In genomic region chr14:105442834-105443233, GRCh38 we compare ENCODE assay signal across 21 cellular contexts. TPM values are rescaled to one million over a fixed set of nuclear protein-coding genes. Genes with fewer than 3 reads are reported as not detected.
A peak's percentile ranks its signal among the peaks of the same experiment; 100 is the strongest.
DNase-seq lines count a peak whose midpoint lies in the region; ATAC-seq and TF ChIP-seq lines count a peak whose summit lies in the region.
"Had no signal": no experiment of that assay in that cellular context is flagged by ENCODE, and none has a peak within 500 bp of the region (broad histone marks: within the 10 kb centered on the region; RNA-seq: fewer than 3 reads in every experiment).

No MANE protein-coding gene starts in this region.

- POLR2A ChIA-PET in HEK293 (lab: Yijun Ruan, JAX) = no interaction called here

- H2BK120ac ChIP-seq in trophoblast cell (ENCODE audit: insufficient read depth, low read length, poor library complexity) = no peak overlapping the region

- no peaks in the 10 kb centered on the region for H3K79me1 ChIP-seq in trophoblast cell (ENCODE audit: low read length)

- H4K8ac ChIP-seq in trophoblast cell (ENCODE audit: low read depth, low read length) = no peak overlapping the region

- H3K36me3 ChIP-seq in cardiac muscle cell (no peaks in the 10 kb centered on the region), HEK293 (ENCODE audit: control insufficient read depth in 2 of 2, insufficient read depth in 1 of 2, low read length in 2 of 2) (peaks cover 0 to 64% of the 10 kb centered on the region in 2 experiments; a peak in 2 of 3 replicates), gastroesophageal sphincter (peaks cover 0 to 73% of the 10 kb centered on the region in 2 donors), trophoblast cell (ENCODE audit: control insufficient read depth in 1 of 2, insufficient read depth in 2 of 2, low read length in 2 of 2) (peaks cover 48 to 49% of the 10 kb centered on the region in 2 experiments)

- CTCF ChIA-PET in HEK293 (lab: Yijun Ruan, JAX) = no interaction called here

- no peak overlapping the region for H2AK5ac ChIP-seq in trophoblast cell (ENCODE audit: low read length)

- no peak overlapping the region for H3K23ac ChIP-seq in trophoblast cell (ENCODE audit: low read length)

- TF ChIP-seq CTCF in cardiac muscle cell (IDR thresholded peaks at IDR 0.05; ENCODE audit: low read depth, low read length) (no peak), HEK293 (tag by site-specific recombination; IDR thresholded peaks at IDR 0.05) (no peak), gastroesophageal sphincter (IDR thresholded peaks at IDR 0.05) (no peak)

- H3K9me3 ChIP-seq in cardiac muscle cell (ENCODE audit: low read depth) = no peaks in the 10 kb centered on the region
- no peaks in the 10 kb centered on the region for H3K9me3 ChIP-seq in HEK293 (ENCODE audit: control insufficient read depth, insufficient read depth, low read depth, low read length)
- no peaks in the 10 kb centered on the region for H3K9me3 ChIP-seq in gastroesophageal sphincter
- peaks cover 6% of the 10 kb centered on the region for H3K9me3 ChIP-seq in trophoblast cell (ENCODE audit: insufficient read depth, low read depth, low read length)
- H3K9me3 ChIP-seq: A549, BLaER1 had no signal

- no peak overlapping the region for H3K18ac ChIP-seq in trophoblast cell (ENCODE audit: low read length)

- DNase-seq in cardiac muscle cell (ENCODE audit: low read depth in 1 of 2, low spot score in 1 of 2) (no peak), Right ventricle myocardium inferior (ENCODE audit: missing footprints) (no peak), trophoblast cell (no peak), iPS-NIHi11 (ENCODE audit: low spot score) (no peak)
- DNase-seq: AML-193; CD4-positive, alpha-beta memory T cell; DMS153; DMS79; GDM1; GOT3; H7 had no signal

- H3K4me3 ChIP-seq in cardiac muscle cell (no peak overlapping the region), HEK293 (ENCODE audit: low read depth, low read length) (no peak overlapping the region), gastroesophageal sphincter (no peak overlapping the region), trophoblast cell (ENCODE audit: low read depth, low read length) (peak overlapping the region; percentile 49)
- H3K4me3 ChIP-seq: A549, BLaER1 had no signal

- no peak overlapping the region for H2AFZ ChIP-seq in trophoblast cell (ENCODE audit: insufficient read depth, low read length, poor library complexity)

- intact Hi-C loops in Right ventricle myocardium inferior (cut with DNase I) = no loop called here

- no peak overlapping the region for H3K14ac ChIP-seq in trophoblast cell (ENCODE audit: low read length)

- no peak overlapping the region for H3K4me2 ChIP-seq in trophoblast cell (ENCODE audit: low read length)
- H3K4me2 ChIP-seq: A549, BLaER1 had no signal

- H3K27me3 ChIP-seq in cardiac muscle cell (no peaks in the 10 kb centered on the region), gastroesophageal sphincter (no peaks in the 10 kb centered on the region), trophoblast cell (ENCODE audit: insufficient read depth, low read length) (no peaks in the 10 kb centered on the region)
- H3K27me3 ChIP-seq: BLaER1 had no signal

- 80% methylated on average over 1 of the region's 12 CpGs; no CpG with 5 or more reads in 1 of the 2 donors for WGBS in gastroesophageal sphincter (ENCODE audit: low coverage in 1 of 2), 2 donors
- no CpG with 5 or more reads among the region's 12 CpGs for WGBS in trophoblast cell (ENCODE audit: extremely low coverage, insufficient coverage, insufficient read length)

- H3K27ac ChIP-seq in cardiac muscle cell (peak overlapping the region; percentile 17), HEK293 (ENCODE audit: extremely low read depth, low read depth, low read length) (no peak overlapping the region), gastroesophageal sphincter (no peak overlapping the region), trophoblast cell (ENCODE audit: low read depth, low read length) (no peak overlapping the region)
- H3K27ac ChIP-seq: 22Rv1, A549, BLaER1, HL-60 had no signal

- H3K4me1 ChIP-seq in cardiac muscle cell (ENCODE audit: low read depth) (peaks cover 15% of the 10 kb centered on the region), HEK293 (ENCODE audit: control insufficient read depth, insufficient read depth, low read length) (no peaks in the 10 kb centered on the region), gastroesophageal sphincter (peaks cover 0 to 30% (median 0%) of the 10 kb centered on the region in 3 donors), trophoblast cell (ENCODE audit: control insufficient read depth in 1 of 2, insufficient read depth in 2 of 2, low read length in 2 of 2) (peaks cover 0 to 7% of the 10 kb centered on the region in 2 experiments)
- H3K4me1 ChIP-seq: A549 had no signal

- TF ChIP-seq EP300 in gastroesophageal sphincter (IDR thresholded peaks at IDR 0.05) = no peak

- H4K91ac ChIP-seq in trophoblast cell (ENCODE audit: low read depth, low read length) = no peak overlapping the region

- peaks cover 2% of the 10 kb centered on the region for H3K79me2 ChIP-seq in trophoblast cell (ENCODE audit: control insufficient read depth, insufficient read depth, low read length, poor library complexity)

- H2BK5ac ChIP-seq in trophoblast cell (ENCODE audit: low read depth, low read length, poor library complexity) = no peak overlapping the region

- H2BK12ac ChIP-seq in trophoblast cell (ENCODE audit: low read length) = no peak overlapping the region

- H3K9ac ChIP-seq in trophoblast cell (ENCODE audit: low read length) = no peak overlapping the region
- H3K9ac ChIP-seq: BLaER1 had no signal

- no peak overlapping the region for H3K4ac ChIP-seq in trophoblast cell (ENCODE audit: low read depth, low read length)

- TF ChIP-seq POLR2A in gastroesophageal sphincter (IDR thresholded peaks at IDR 0.05) = no peak

- ATAC-seq in Right ventricle myocardium inferior = no peak
- peak; percentile 4 for ATAC-seq in gastroesophageal sphincter
- no peak for ATAC-seq in GM21390 (IDR thresholded peaks at IDR 0.05; ENCODE audit: unreplicated experiment)
- no peak for ATAC-seq in HG03039 (IDR thresholded peaks at IDR 0.05; ENCODE audit: unreplicated experiment)
- ATAC-seq: A549, HCT116 had no signal

- no peak overlapping the region for H4K12ac ChIP-seq in trophoblast cell (ENCODE audit: low read depth, low read length)

TF ChIP-seq in HEK293, 187 proteins besides CTCF, POLR2A, EP300 and RAD21:
- TF ChIP-seq ZNF776 (tag by site-specific recombination; IDR thresholded peaks at IDR 0.05; ENCODE audit: borderline replicate concordance) (no peak), MZF1 (tag by site-specific recombination; IDR thresholded peaks at IDR 0.05; ENCODE audit: borderline replicate concordance) (no peak), HOXC10 (CRISPR knock-in tag; IDR thresholded peaks at IDR 0.05) (no peak), ZNF600 (tag by site-specific recombination; IDR thresholded peaks at IDR 0.05) (peak; percentile 81)
TF ChIP-seq in HEK293: peak in this region for 1.

RNA-seq across cellular contexts. Expression of gene MTA1, which starts 23.2 kb away (rescaled TPM):
- total RNA-seq in cardiac muscle cell (136 and 208 TPM in 2 replicates), Right ventricle myocardium inferior (192 TPM), gastroesophageal sphincter (10 to 100 TPM; 48.0 to 83.5 (median 58.7) TPM)
- 110 and 149 TPM in 2 replicates for polyA plus RNA-seq in cardiac muscle cell
- polyA plus RNA-seq in trophoblast cell (2013) = 90.0 and 91.2 TPM in 2 replicates

RNA-seq across cellular contexts. Expression of gene CRIP2, which starts 31.8 kb away (rescaled TPM):
- total RNA-seq in cardiac muscle cell (804 and 1,173 TPM in 2 replicates), Right ventricle myocardium inferior (1,081 TPM), gastroesophageal sphincter (100 to 1,000 TPM; 165 to 518 (median 343) TPM)
- 1,364 and 1,845 TPM in 2 replicates for polyA plus RNA-seq in cardiac muscle cell
- polyA plus RNA-seq in trophoblast cell (2013) = 85.1 and 90.0 TPM in 2 replicates

RNA-seq across cellular contexts. Expression of gene CRIP1, which starts 43.9 kb away (rescaled TPM):
- total RNA-seq in cardiac muscle cell (46.9 and 51.1 TPM in 2 replicates), Right ventricle myocardium inferior (82.0 TPM), gastroesophageal sphincter (10 to 100 TPM; 11.2 to 57.9 (median 34.2) TPM)
- polyA plus RNA-seq in cardiac muscle cell = 196 and 203 TPM in 2 replicates
- polyA plus RNA-seq in trophoblast cell (2013) = 44.7 and 45.0 TPM in 2 replicates

RNA-seq across cellular contexts. Expression of gene TEX22, which starts 44.5 kb away (rescaled TPM):
- 2.5 and 3.7 TPM in 2 replicates for total RNA-seq in cardiac muscle cell
- 3.0 and 4.1 TPM in 2 replicates for polyA plus RNA-seq in cardiac muscle cell
- total RNA-seq in Right ventricle myocardium inferior = 2.4 TPM
- total RNA-seq in gastroesophageal sphincter = under 1 TPM in 1 of 4 donors, not detected in 3; 0.42 TPM
- 0.04 and 0.10 TPM in 2 replicates for polyA plus RNA-seq in trophoblast cell (2013)
- total RNA-seq: HT1080 had no signal
- polyA plus RNA-seq: CD4-positive, alpha-beta memory T cell had no signal

RNA-seq across cellular contexts. Expression of gene TEDC1, which starts 48.2 kb away (rescaled TPM):
- total RNA-seq in cardiac muscle cell (32.0 and 33.0 TPM in 2 replicates), Right ventricle myocardium inferior (6.4 TPM), gastroesophageal sphincter (1 to 10 TPM; 4.6 to 7.9 (median 5.4) TPM)
- 27.4 and 27.6 TPM in 2 replicates for polyA plus RNA-seq in cardiac muscle cell
- 8.8 and 8.9 TPM in 2 replicates for polyA plus RNA-seq in trophoblast cell (2013)
